ENCODE assay signal across 9 cellular contexts in genomic region chr14:77865455-77865854, GRCh38.
"Had no signal": no experiment of that assay in that cellular context is flagged by ENCODE, and none has a peak within 500 bp of the region (broad histone marks: within the 10 kb centered on the region; RNA-seq: fewer than 3 reads in every experiment).

No MANE protein-coding gene starts in this region.

- H3K4me1 Mint-ChIP-seq: GM23338, H9 had no signal

- H3K27ac Mint-ChIP-seq: GM23338, H9, HFFc6 had no signal

- H3K4me1 ChIP-seq: HAP-1 had no signal

- H3K4me3 ChIP-seq: GM23248, GM23338, HAP-1 had no signal

- H3K36me3 ChIP-seq: HAP-1 had no signal

- H3K27ac ChIP-seq: GM23248 had no signal

- DNase-seq: GM23248, GOT3, H7, H9, HCEC 1CT, HFFc6 had no signal

- ATAC-seq: GM23338, HCT116 had no signal

- H3K9me3 Mint-ChIP-seq: GM23338, HFFc6 had no signal

- H3K4me3 Mint-ChIP-seq: GM23338, H9, HFFc6 had no signal

- H3K9me3 ChIP-seq: HAP-1 had no signal
